ENCODE assay signal across 12 cellular contexts in the genomic region with DNA sequence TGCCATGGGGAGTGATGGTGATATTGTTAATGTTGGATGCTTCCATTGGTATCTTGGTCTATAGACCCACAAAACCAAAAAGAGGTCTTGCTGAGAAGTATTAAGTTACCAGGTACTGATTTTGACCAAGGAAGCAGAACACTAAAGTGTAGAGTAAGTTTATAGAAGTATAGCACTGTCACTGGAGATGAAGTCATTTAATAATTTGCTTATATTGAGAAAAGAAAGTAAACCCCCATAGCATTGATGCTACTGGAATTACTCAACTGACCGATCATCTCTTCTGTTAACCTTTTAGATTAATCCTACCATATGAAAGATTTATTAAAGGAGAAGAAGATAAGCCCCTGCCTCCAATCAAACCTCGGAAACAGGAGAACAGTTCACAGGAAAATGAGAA.
A peak's percentile ranks its signal among the peaks of the same experiment; 100 is the strongest.
DNase-seq lines count a peak whose midpoint lies in the region; ATAC-seq and TF ChIP-seq lines count a peak whose summit lies in the region.
"Had no signal": no experiment of that assay in that cellular context is flagged by ENCODE, and none has a peak within 500 bp of the region (broad histone marks: within the 10 kb centered on the region; RNA-seq: fewer than 3 reads in every experiment).

No MANE protein-coding gene starts in this region.

- no peaks in the 10 kb centered on the region for H3K9me2 ChIP-seq in PC-3 (replicated peaks; ENCODE audit: low read length)

- no peaks in the 10 kb centered on the region for H3K9me3 ChIP-seq in PC-3 (ENCODE audit: low read length)

- H3K79me2 ChIP-seq in ACC112 (ENCODE audit: control insufficient read depth, insufficient read depth, low read length, unreplicated experiment) (peaks cover 23% of the 10 kb centered on the region), PC-3 (ENCODE audit: low read length) (no peaks in the 10 kb centered on the region)

- H3K27ac ChIP-seq in ACC112 (ENCODE audit: low read depth, low read length) (peak overlapping the region; percentile 97), PC-3 (ENCODE audit: low read length) (no peak overlapping the region)
- H3K27ac ChIP-seq: PC-9 had no signal

- TF ChIP-seq CTCF in Calu3 (IDR thresholded peaks at IDR 0.05; ENCODE audit: unreplicated experiment), result no peak
- no peak for TF ChIP-seq CTCF in natural killer cell (IDR thresholded peaks at IDR 0.05)
- no peak for TF ChIP-seq CTCF in PC-3 (conservative IDR thresholded peaks at IDR 0.05; ENCODE audit: low read depth, low read length)

- H3K4me3 ChIP-seq in ACC112 (ENCODE audit: low read depth, low read length), result no peak overlapping the region
- no peak overlapping the region for H3K4me3 ChIP-seq in PC-3 (ENCODE audit: low read length)
- H3K4me3 ChIP-seq: PC-9 had no signal

- BruUV-seq in Calu3 (replicated peaks; lab: Mats Ljungman, UMichigan) (no TSS peak), PC-3 (replicated peaks; lab: Mats Ljungman, UMichigan) (no TSS peak)

- peaks cover 24% of the 10 kb centered on the region for H3K36me3 Mint-ChIP-seq in Calu3 (ENCODE audit: insufficient read depth, unreplicated experiment)
- peaks cover 62% of the 10 kb centered on the region for H3K36me3 Mint-ChIP-seq in activated naive CD8-positive, alpha-beta T cell treated with anti-CD3 and anti-CD28 coated beads, Interleukin-2, amount 10 ng/mL, durations not matched to agents 7 days and 5 days
- H3K36me3 Mint-ChIP-seq in natural killer cell, result peaks cover 18% of the 10 kb centered on the region

- POLR2A ChIA-PET in activated naive CD8-positive, alpha-beta T cell treated with anti-CD3 and anti-CD28 coated beads, Interleukin-2, amount 10 ng/mL, durations not matched to agents 7 days and 5 days (lab: Charles Lee), result interaction anchor here (1.2 kb wide), 1 partner anchor 8 kb away, joined by 3 read pairs; no protein-coding TSS in a partner anchor
- POLR2A ChIA-PET in PC-3 (lab: Charles Lee; ENCODE audit: unreplicated experiment), result no interaction called here

- H4K20me1 ChIP-seq in PC-3 (ENCODE audit: low read length), result no peaks in the 10 kb centered on the region

- H2AFZ ChIP-seq in ACC112 (ENCODE audit: low read length, unreplicated experiment) (no peak overlapping the region), PC-3 (ENCODE audit: low read length) (no peak overlapping the region)
- H2AFZ ChIP-seq: PC-9 had no signal

- CTCF ChIA-PET in Calu3 (lab: Charles Lee) (interaction anchor here (0.9 kb wide), 1 partner anchor 9 kb away, joined by 3 read pairs; no protein-coding TSS in a partner anchor), PC-3 (lab: Charles Lee) (no interaction called here)

- peaks cover 56% of the 10 kb centered on the region for H3K4me1 Mint-ChIP-seq in Calu3 (ENCODE audit: low read depth, unreplicated experiment)
- peaks cover 56% of the 10 kb centered on the region for H3K4me1 Mint-ChIP-seq in activated naive CD8-positive, alpha-beta T cell treated with anti-CD3 and anti-CD28 coated beads, Interleukin-2, amount 10 ng/mL, durations not matched to agents 7 days and 5 days
- H3K4me1 Mint-ChIP-seq in natural killer cell, result peaks cover 35 to 52% of the 10 kb centered on the region in 2 donors

- DNase-seq in Calu3, result no peak
- no peak for DNase-seq in activated naive CD8-positive, alpha-beta T cell treated with anti-CD3 and anti-CD28 coated beads, Interleukin-2, amount 10 ng/mL, durations not matched to agents 7 days and 5 days
- DNase-seq in natural killer cell, result no peak
- no peak for DNase-seq in T1000 (lab: John Stamatoyannopoulos, UW)
- DNase-seq in PC-3, result no peak
- DNase-seq: activated T-cell treated with anti-CD3 and anti-CD28 coated beads for 4 hours; CD8-positive, alpha-beta memory T cell; stimulated activated CD4-positive, alpha-beta T cell treated with anti-CD3 and anti-CD28 coated beads, Interleukin-4, amount 100 ng/mL, for 24 hours had no signal

- H3K36me3 ChIP-seq in ACC112 (ENCODE audit: insufficient read depth, low read length), result peaks cover 27% of the 10 kb centered on the region
- H3K36me3 ChIP-seq in PC-3 (ENCODE audit: low read depth, low read length), result peaks cover 13% of the 10 kb centered on the region

- H3K9me3 Mint-ChIP-seq in Calu3 (ENCODE audit: low read depth, unreplicated experiment) (no peaks in the 10 kb centered on the region), natural killer cell (no peaks in the 10 kb centered on the region)
- peaks cover 6% of the 10 kb centered on the region for H3K9me3 Mint-ChIP-seq in activated naive CD8-positive, alpha-beta T cell treated with anti-CD3 and anti-CD28 coated beads, Interleukin-2, amount 10 ng/mL, durations not matched to agents 7 days and 5 days
- H3K9me3 Mint-ChIP-seq: CD8-positive, alpha-beta memory T cell had no signal

- H3F3A ChIP-seq in PC-3 (ENCODE audit: low read length, unreplicated experiment), result peaks cover 5% of the 10 kb centered on the region

- ATAC-seq in activated naive CD8-positive, alpha-beta T cell treated with anti-CD3 and anti-CD28 coated beads, Interleukin-2, amount 10 ng/mL, durations not matched to agents 7 days and 5 days (ENCODE audit: low read depth), result no peak
- no peak for ATAC-seq in natural killer cell
- ATAC-seq in GM21786 (IDR thresholded peaks at IDR 0.05; ENCODE audit: unreplicated experiment), result no peak
- no peak for ATAC-seq in GM21390 (IDR thresholded peaks at IDR 0.05; ENCODE audit: unreplicated experiment)
- ATAC-seq in PC-3, result no peak

- H3K27me3 Mint-ChIP-seq in Calu3 (ENCODE audit: unreplicated experiment), result no peaks in the 10 kb centered on the region
- H3K27me3 Mint-ChIP-seq in activated naive CD8-positive, alpha-beta T cell treated with anti-CD3 and anti-CD28 coated beads, Interleukin-2, amount 10 ng/mL, durations not matched to agents 7 days and 5 days, result no peaks in the 10 kb centered on the region
- H3K27me3 Mint-ChIP-seq in natural killer cell (ENCODE audit: low read depth in 2 of 2), result no peaks in the 10 kb centered on the region
- H3K27me3 Mint-ChIP-seq: CD8-positive, alpha-beta memory T cell had no signal

- H3K27me3 ChIP-seq in ACC112 (ENCODE audit: insufficient read depth, low read length) (no peaks in the 10 kb centered on the region), PC-3 (ENCODE audit: low read length) (no peaks in the 10 kb centered on the region)

- H3K27ac Mint-ChIP-seq in Calu3 (ENCODE audit: unreplicated experiment) (peak overlapping the region; percentile 25), natural killer cell (peak overlapping the region; percentile 60 to 73)
- peak overlapping the region; percentile 76 for H3K27ac Mint-ChIP-seq in activated naive CD8-positive, alpha-beta T cell treated with anti-CD3 and anti-CD28 coated beads, Interleukin-2, amount 10 ng/mL, durations not matched to agents 7 days and 5 days

- no peak overlapping the region for H3K9ac ChIP-seq in PC-3 (ENCODE audit: low read length)

- H3K4me2 ChIP-seq in PC-3 (ENCODE audit: low read length), result no peak overlapping the region
- H3K4me2 ChIP-seq: PC-9 had no signal

- H3K4me1 ChIP-seq in ACC112 (ENCODE audit: control insufficient read depth, insufficient read depth, low read length, unreplicated experiment) (peaks cover 60% of the 10 kb centered on the region), PC-3 (ENCODE audit: insufficient read depth, low read length) (peaks cover 43% of the 10 kb centered on the region)

- H3K4me3 Mint-ChIP-seq in Calu3 (ENCODE audit: low read depth, unreplicated experiment) (no peak overlapping the region), natural killer cell (no peak overlapping the region)
- H3K4me3 Mint-ChIP-seq in activated naive CD8-positive, alpha-beta T cell treated with anti-CD3 and anti-CD28 coated beads, Interleukin-2, amount 10 ng/mL, durations not matched to agents 7 days and 5 days, result no peak overlapping the region

- intact Hi-C loops in Calu3 (cut with micrococcal nuclease; ENCODE audit: unreplicated experiment) (no loop called here), natural killer cell (cut with micrococcal nuclease) (no loop called here), PC-3 (cut with micrococcal nuclease) (no loop called here)

Comparison
In these comparisons a context has a peak if more than half of its experiments do, and no peak if none do; other contexts are left out.
1. H3K27ac Mint-ChIP-seq: peak in every context shown above with its lines; median percentile 76 in activated naive CD8-positive, alpha-beta T cell treated with anti-CD3 and anti-CD28 coated beads, Interleukin-2, amount 10 ng/mL, durations not matched to agents 7 days and 5 days; 66 in natural killer cell; 25 in Calu3.